ENCODE assay signal across 10 cellular contexts in genomic region chr12:22333186-22333745, GRCh38. TPM values are rescaled to one million over a fixed set of nuclear protein-coding genes. Genes with fewer than 3 reads are reported as not detected.
DNase-seq lines count a peak whose midpoint lies in the region; ATAC-seq and TF ChIP-seq lines count a peak whose summit lies in the region.
"Had no signal": no experiment of that assay in that cellular context is flagged by ENCODE, and none has a peak within 500 bp of the region (broad histone marks: within the 10 kb centered on the region; RNA-seq: fewer than 3 reads in every experiment).

No MANE protein-coding gene starts in this region.

- H3K27ac ChIP-seq in suprapubic skin: no peak overlapping the region
- H3K27ac ChIP-seq: BLaER1 treated with 17β-estradiol and CSF1 and Interleukin-3, amounts not matched to agents 10 nM and 100 nM had no signal

- no peaks in the 10 kb centered on the region for H3K36me3 ChIP-seq in suprapubic skin
- H3K36me3 ChIP-seq: BLaER1 treated with 17β-estradiol and CSF1 and Interleukin-3, amounts not matched to agents 10 nM and 100 nM had no signal

- H3K27ac Mint-ChIP-seq in activated CD8-positive, alpha-beta memory T cell treated with anti-CD3 and anti-CD28 coated beads, Interleukin-2, amount 10 ng/mL, durations not matched to agents 7 days and 5 days: peak overlapping the region; percentile 3

- in situ Hi-C loops in astrocyte of the cerebellum (cut with HindIII; ENCODE audit: low sequenced_read_pairs): no loop called here

- no peak for ATAC-seq in activated CD8-positive, alpha-beta memory T cell treated with anti-CD3 and anti-CD28 coated beads, Interleukin-2, amount 10 ng/mL, durations not matched to agents 7 days and 5 days

- H3K4me3 ChIP-seq in astrocyte of the cerebellum (ENCODE audit: low read depth, low read length) (peak overlapping the region; percentile 69), lower leg skin (ENCODE audit: low read depth, poor library complexity, severe bottlenecking) (peak overlapping the region; percentile 63), suprapubic skin (peak overlapping the region; percentile 63)

- intact Hi-C loops in lower leg skin (cut with DNase I; ENCODE audit: low total_unique reads): loop anchor here (10.0 kb wide), 1 partner anchor 228 kb away; no protein-coding TSS in a partner anchor

- peaks cover 3% of the 10 kb centered on the region for H3K27me3 ChIP-seq in suprapubic skin

- H3K36me3 Mint-ChIP-seq in activated CD8-positive, alpha-beta memory T cell treated with anti-CD3 and anti-CD28 coated beads, Interleukin-2, amount 10 ng/mL, durations not matched to agents 7 days and 5 days: no peaks in the 10 kb centered on the region

- H3K4me1 Mint-ChIP-seq in activated CD8-positive, alpha-beta memory T cell treated with anti-CD3 and anti-CD28 coated beads, Interleukin-2, amount 10 ng/mL, durations not matched to agents 7 days and 5 days: peaks cover 28% of the 10 kb centered on the region

- H3K9me3 Mint-ChIP-seq in activated CD8-positive, alpha-beta memory T cell treated with anti-CD3 and anti-CD28 coated beads, Interleukin-2, amount 10 ng/mL, durations not matched to agents 7 days and 5 days (ENCODE audit: low read depth): no peaks in the 10 kb centered on the region

- H3K9me3 ChIP-seq in suprapubic skin: no peaks in the 10 kb centered on the region

- CTCF ChIA-PET in activated CD8-positive, alpha-beta memory T cell treated with anti-CD3 and anti-CD28 coated beads, Interleukin-2, amount 10 ng/mL, durations not matched to agents 7 days and 5 days (lab: Charles Lee): interaction anchor here (1.2 kb wide), 1 partner anchor 66 kb away, joined by 3 read pairs; no protein-coding TSS in a partner anchor

- TF ChIP-seq CTCF in astrocyte of the cerebellum (IDR thresholded peaks at IDR 0.05; ENCODE audit: low read depth, low read length, missing control alignments): no peak
- TF ChIP-seq CTCF in lower leg skin (IDR thresholded peaks at IDR 0.05): no peak
- TF ChIP-seq CTCF in suprapubic skin (IDR thresholded peaks at IDR 0.05): no peak

- TF ChIP-seq POLR2A in lower leg skin (IDR thresholded peaks at IDR 0.05): no peak
- TF ChIP-seq POLR2A in suprapubic skin (IDR thresholded peaks at IDR 0.05): no peak

- peaks cover 13% of the 10 kb centered on the region for H3K27me3 Mint-ChIP-seq in activated CD8-positive, alpha-beta memory T cell treated with anti-CD3 and anti-CD28 coated beads, Interleukin-2, amount 10 ng/mL, durations not matched to agents 7 days and 5 days

- peak overlapping the region; percentile 88 for H3K4me3 Mint-ChIP-seq in activated CD8-positive, alpha-beta memory T cell treated with anti-CD3 and anti-CD28 coated beads, Interleukin-2, amount 10 ng/mL, durations not matched to agents 7 days and 5 days

- peaks cover 26% of the 10 kb centered on the region for H3K4me1 ChIP-seq in suprapubic skin

- TF ChIP-seq EP300 in suprapubic skin (IDR thresholded peaks at IDR 0.05): no peak

- no peak for DNase-seq in activated CD8-positive, alpha-beta memory T cell treated with anti-CD3 and anti-CD28 coated beads, Interleukin-2, amount 10 ng/mL, durations not matched to agents 7 days and 5 days
- no peak for DNase-seq in activated CD8-positive, alpha-beta memory T cell treated with anti-CD3 and anti-CD28 coated beads, Interleukin-2, amount 50 U/mL, for 4 hours
- DNase-seq in astrocyte of the cerebellum (ENCODE audit: low read depth) (no peak), lower leg skin (ENCODE audit: low spot score in 2 of 2) (no peak), suprapubic skin (ENCODE audit: low spot score in 2 of 2) (no peak), NCI-H2227 treated with DMSO at 0.1 percent for 48 hours (lab: John Stamatoyannopoulos, UW) (no peak)
- no peak for DNase-seq in stimulated activated CD4-positive, alpha-beta T cell treated with anti-CD3 and anti-CD28 coated beads, Interleukin-4, amount 100 ng/mL, for 1 hour
- DNase-seq in stimulated activated CD4-positive, alpha-beta T cell treated with anti-CD3 and anti-CD28 coated beads, Interleukin-12 subunit alpha, Interleukin-12 subunit beta, amount 100 ng/mL, for 4 hours: no peak
- DNase-seq: NCI-H2081 treated with DMSO at 0.1 percent for 48 hours had no signal

- 43 to 44% methylated on average over 12 of the region's 12 CpGs for WGBS in lower leg skin, 2 donors
- WGBS in suprapubic skin: 32% methylated on average over 11 of the region's 12 CpGs

RNA-seq across cellular contexts. Expression of gene ST8SIA1, which starts 1.2 kb away (rescaled TPM):
- total RNA-seq in activated CD8-positive, alpha-beta memory T cell treated with anti-CD3 and anti-CD28 coated beads, Interleukin-2, amount 10 ng/mL, durations not matched to agents 7 days and 5 days: 1 to 10 TPM; 2.7 to 4.6 TPM
- total RNA-seq in lower leg skin (1 to 10 TPM; 2.6 to 9.5 (median 7.3) TPM), suprapubic skin (10 to 100 TPM in 2 of 4 donors, 1 to 10 TPM in 2; 6.9 to 18.0 (median 11.4) TPM)
